Comparison of ENCODE assay signal across 15 cellular contexts in the genomic region with DNA sequence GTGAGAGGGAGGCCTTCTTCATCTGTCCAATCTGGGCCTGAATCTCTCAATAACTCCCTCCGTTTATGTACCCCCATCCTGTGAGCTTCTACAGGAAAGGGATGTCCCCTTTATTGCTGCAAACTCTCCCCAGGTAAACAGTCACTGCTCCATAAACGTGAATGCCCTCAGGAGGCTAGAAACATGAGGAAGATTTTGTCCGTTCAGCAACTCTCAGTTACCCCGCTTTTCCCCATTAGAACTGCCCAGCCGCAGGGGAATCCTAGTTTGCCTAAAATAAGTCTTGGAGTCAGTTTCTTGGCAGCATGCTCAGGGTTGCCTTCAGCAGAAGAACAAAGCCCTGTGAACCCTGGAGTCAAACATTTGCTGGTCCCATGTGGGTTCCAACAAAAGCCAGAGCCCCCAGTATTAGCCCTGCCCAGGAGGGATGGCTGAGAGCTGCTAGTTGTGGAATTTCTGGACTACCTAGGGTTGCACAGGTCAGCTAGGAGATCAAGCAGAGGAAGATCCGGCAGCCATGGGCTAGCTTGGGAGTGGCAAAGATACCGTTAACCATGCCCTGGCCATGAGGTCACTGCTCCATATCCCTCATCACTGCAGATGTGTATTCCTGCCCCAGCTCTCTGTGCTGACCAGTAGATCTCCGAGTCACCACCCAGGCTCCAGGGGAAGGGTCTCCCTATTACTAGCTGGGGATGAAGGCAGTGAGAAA. TPM values are rescaled to one million over a fixed set of nuclear protein-coding genes. Genes with fewer than 3 reads are reported as not detected.
DNase-seq lines count a peak whose midpoint lies in the region; ATAC-seq and TF ChIP-seq lines count a peak whose summit lies in the region.
"Had no signal": no experiment of that assay in that cellular context is flagged by ENCODE, and none has a peak within 500 bp of the region (broad histone marks: within the 10 kb centered on the region; RNA-seq: fewer than 3 reads in every experiment).

No MANE protein-coding gene starts in this region.

- H3K4me3 ChIP-seq in effector memory CD4-positive, alpha-beta T cell (ENCODE audit: insufficient read depth, low read depth, low read length, poor library complexity, severe bottlenecking): no peak overlapping the region
- H3K4me3 ChIP-seq: SJSA1 had no signal

- intact Hi-C loops in activated CD4-positive, alpha-beta memory T cell treated with anti-CD3 and anti-CD28 coated beads for 36 hours (cut with micrococcal nuclease): no loop called here

- no peaks in the 10 kb centered on the region for H3K36me3 ChIP-seq in effector memory CD4-positive, alpha-beta T cell (ENCODE audit: control insufficient read depth, insufficient read depth, low read length)
- H3K36me3 ChIP-seq: neutrophil, SJSA1, thyroid gland, WERI-Rb-1 had no signal

- H3K4me1 Mint-ChIP-seq in activated CD4-positive, alpha-beta memory T cell treated with anti-CD3 and anti-CD28 coated beads, Interleukin-2, amount 10 ng/mL, durations not matched to agents 7 days and 5 days: peaks cover 5% of the 10 kb centered on the region
- peaks cover 5% of the 10 kb centered on the region for H3K4me1 Mint-ChIP-seq in activated CD4-positive, alpha-beta memory T cell treated with anti-CD3 and anti-CD28 coated beads for 36 hours (ENCODE audit: low read depth)
- H3K4me1 Mint-ChIP-seq in glutamatergic neuron (ENCODE audit: low read depth, unreplicated experiment) (no peaks in the 10 kb centered on the region), osteocyte (ENCODE audit: unreplicated experiment) (peaks cover 13% of the 10 kb centered on the region)

- POLR2A ChIA-PET in activated CD4-positive, alpha-beta memory T cell treated with anti-CD3 and anti-CD28 coated beads, Interleukin-2, amount 10 ng/mL, durations not matched to agents 7 days and 5 days (lab: Charles Lee): no interaction called here
- POLR2A ChIA-PET in activated CD4-positive, alpha-beta memory T cell treated with anti-CD3 and anti-CD28 coated beads for 36 hours (lab: Charles Lee): no interaction called here

- TF ChIP-seq CTCF in glutamatergic neuron (IDR thresholded peaks at IDR 0.05; ENCODE audit: partially characterized antibody, unreplicated experiment) (no peak), osteocyte (IDR thresholded peaks at IDR 0.05) (no peak)

- peaks cover 6% of the 10 kb centered on the region for H3K27me3 ChIP-seq in effector memory CD4-positive, alpha-beta T cell (replicated peaks; ENCODE audit: control insufficient read depth, insufficient read depth, low read length, poor library complexity, severe bottlenecking)
- H3K27me3 ChIP-seq: thyroid gland had no signal

- no peaks in the 10 kb centered on the region for H3K9me3 Mint-ChIP-seq in activated CD4-positive, alpha-beta memory T cell treated with anti-CD3 and anti-CD28 coated beads, Interleukin-2, amount 10 ng/mL, durations not matched to agents 7 days and 5 days
- no peaks in the 10 kb centered on the region for H3K9me3 Mint-ChIP-seq in activated CD4-positive, alpha-beta memory T cell treated with anti-CD3 and anti-CD28 coated beads for 36 hours
- peaks cover 1% of the 10 kb centered on the region for H3K9me3 Mint-ChIP-seq in glutamatergic neuron (ENCODE audit: unreplicated experiment)
- H3K9me3 Mint-ChIP-seq in osteocyte (ENCODE audit: unreplicated experiment): peaks cover 2% of the 10 kb centered on the region

- CTCF ChIA-PET in activated CD4-positive, alpha-beta memory T cell treated with anti-CD3 and anti-CD28 coated beads, Interleukin-2, amount 10 ng/mL, durations not matched to agents 7 days and 5 days (lab: Charles Lee): no interaction called here
- CTCF ChIA-PET in activated CD4-positive, alpha-beta memory T cell treated with anti-CD3 and anti-CD28 coated beads for 36 hours (lab: Charles Lee): interaction anchor here (0.7 kb wide), 1 partner anchor 10 kb away, joined by 3 read pairs; no protein-coding TSS in a partner anchor

- no peak for ATAC-seq in GM21423 (IDR thresholded peaks at IDR 0.05; ENCODE audit: unreplicated experiment)
- ATAC-seq in HG03442 (IDR thresholded peaks at IDR 0.05; ENCODE audit: unreplicated experiment): no peak

- no peak for DNase-seq in activated CD4-positive, alpha-beta memory T cell treated with anti-CD3 and anti-CD28 coated beads, Interleukin-2, amount 10 ng/mL, durations not matched to agents 7 days and 5 days
- DNase-seq in activated CD4-positive, alpha-beta memory T cell treated with anti-CD3 and anti-CD28 coated beads for 36 hours: no peak
- DNase-seq in M059J (ENCODE audit: low read depth): peak; percentile 48
- DNase-seq in glutamatergic neuron: no peak
- peak; percentile 64 for DNase-seq in osteocyte (ENCODE audit: extremely low spot score, unreplicated experiment)
- DNase-seq in effector memory CD4-positive, alpha-beta T cell: no peak
- DNase-seq: effector CD8-positive, alpha-beta T cell; NCI-H2081 treated with DMSO at 0.1 percent for 48 hours; stimulated activated CD4-positive, alpha-beta T cell treated with anti-CD3 and anti-CD28 coated beads, Interleukin-15, amount 100 ng/mL, for 24 hours had no signal

- H3K4me3 Mint-ChIP-seq in activated CD4-positive, alpha-beta memory T cell treated with anti-CD3 and anti-CD28 coated beads, Interleukin-2, amount 10 ng/mL, durations not matched to agents 7 days and 5 days: peak overlapping the region; percentile 4
- H3K4me3 Mint-ChIP-seq in activated CD4-positive, alpha-beta memory T cell treated with anti-CD3 and anti-CD28 coated beads for 36 hours: no peak overlapping the region
- H3K4me3 Mint-ChIP-seq in glutamatergic neuron (ENCODE audit: unreplicated experiment) (peak overlapping the region; percentile 75), osteocyte (ENCODE audit: unreplicated experiment) (peak overlapping the region; percentile 49)

- no peak overlapping the region for H3K27ac ChIP-seq in effector memory CD4-positive, alpha-beta T cell (ENCODE audit: insufficient read depth, low read length, poor library complexity, severe bottlenecking)
- H3K27ac ChIP-seq: neutrophil, SJSA1, thyroid gland, WERI-Rb-1 had no signal

- no peaks in the 10 kb centered on the region for H3K4me1 ChIP-seq in effector memory CD4-positive, alpha-beta T cell (ENCODE audit: control insufficient read depth, insufficient read depth, low read length, poor library complexity, severe bottlenecking)

- no peak overlapping the region for H3K27ac Mint-ChIP-seq in activated CD4-positive, alpha-beta memory T cell treated with anti-CD3 and anti-CD28 coated beads, Interleukin-2, amount 10 ng/mL, durations not matched to agents 7 days and 5 days
- no peak overlapping the region for H3K27ac Mint-ChIP-seq in activated CD4-positive, alpha-beta memory T cell treated with anti-CD3 and anti-CD28 coated beads for 36 hours
- H3K27ac Mint-ChIP-seq in glutamatergic neuron (ENCODE audit: unreplicated experiment) (no peak overlapping the region), osteocyte (ENCODE audit: unreplicated experiment) (no peak overlapping the region)

- H3K27me3 Mint-ChIP-seq in activated CD4-positive, alpha-beta memory T cell treated with anti-CD3 and anti-CD28 coated beads, Interleukin-2, amount 10 ng/mL, durations not matched to agents 7 days and 5 days: peaks cover 42% of the 10 kb centered on the region
- peaks cover 26% of the 10 kb centered on the region for H3K27me3 Mint-ChIP-seq in activated CD4-positive, alpha-beta memory T cell treated with anti-CD3 and anti-CD28 coated beads for 36 hours
- H3K27me3 Mint-ChIP-seq in glutamatergic neuron (ENCODE audit: unreplicated experiment) (peaks cover 12% of the 10 kb centered on the region), osteocyte (ENCODE audit: unreplicated experiment) (peaks cover 23% of the 10 kb centered on the region)

- H3K9me3 ChIP-seq in effector memory CD4-positive, alpha-beta T cell (ENCODE audit: control insufficient read depth, low read length): no peaks in the 10 kb centered on the region
- H3K9me3 ChIP-seq: neutrophil, SJSA1, thyroid gland had no signal

- no peaks in the 10 kb centered on the region for H3K36me3 Mint-ChIP-seq in activated CD4-positive, alpha-beta memory T cell treated with anti-CD3 and anti-CD28 coated beads, Interleukin-2, amount 10 ng/mL, durations not matched to agents 7 days and 5 days (ENCODE audit: low read depth)
- no peaks in the 10 kb centered on the region for H3K36me3 Mint-ChIP-seq in activated CD4-positive, alpha-beta memory T cell treated with anti-CD3 and anti-CD28 coated beads for 36 hours
- H3K36me3 Mint-ChIP-seq in glutamatergic neuron (ENCODE audit: unreplicated experiment) (peaks cover 7% of the 10 kb centered on the region), osteocyte (ENCODE audit: unreplicated experiment) (no peaks in the 10 kb centered on the region)

RNA-seq across cellular contexts. Expression of a gene that starts 0.6 kb away (rescaled TPM):
- not detected for total RNA-seq in activated CD4-positive, alpha-beta memory T cell treated with anti-CD3 and anti-CD28 coated beads, Interleukin-2, amount 10 ng/mL, durations not matched to agents 7 days and 5 days
- total RNA-seq in activated CD4-positive, alpha-beta memory T cell treated with anti-CD3 and anti-CD28 coated beads for 36 hours: not detected
- total RNA-seq in M059J (2014; rRNA removed; shearing (Covaris generic)): 0.76 and 1.3 TPM in 2 replicates
- total RNA-seq in glutamatergic neuron (ENCODE audit: unreplicated experiment): not detected
- not detected in 2 replicates for total RNA-seq in osteocyte
- total RNA-seq: SJSA1, thyroid gland had no signal

RNA-seq across cellular contexts. Expression of a gene that starts 47.3 kb away (rescaled TPM):
- total RNA-seq in activated CD4-positive, alpha-beta memory T cell treated with anti-CD3 and anti-CD28 coated beads, Interleukin-2, amount 10 ng/mL, durations not matched to agents 7 days and 5 days: 10 to 100 TPM; 25.3 to 27.8 TPM
- 10 to 100 TPM; 36.5 to 38.4 TPM for total RNA-seq in activated CD4-positive, alpha-beta memory T cell treated with anti-CD3 and anti-CD28 coated beads for 36 hours
- 85.0 and 95.1 TPM in 2 replicates for total RNA-seq in M059J (2014; rRNA removed; shearing (Covaris generic))
- 18.6 TPM for total RNA-seq in glutamatergic neuron (ENCODE audit: unreplicated experiment)
- total RNA-seq in osteocyte: 32.5 and 40.7 TPM in 2 replicates

Comparison
In these comparisons a context has a peak if more than half of its experiments do, and no peak if none do; other contexts are left out.
1. DNase-seq: peak in M059J (single experiment) and osteocyte (single experiment); none in activated CD4-positive, alpha-beta memory T cell treated with anti-CD3 and anti-CD28 coated beads, Interleukin-2, amount 10 ng/mL, durations not matched to agents 7 days and 5 days (single experiment), activated CD4-positive, alpha-beta memory T cell treated with anti-CD3 and anti-CD28 coated beads for 36 hours (single experiment), glutamatergic neuron (single experiment) and effector memory CD4-positive, alpha-beta T cell (0 of 3).